Comparison of ENCODE assay signal across 19 cellular contexts in the genomic region with DNA sequence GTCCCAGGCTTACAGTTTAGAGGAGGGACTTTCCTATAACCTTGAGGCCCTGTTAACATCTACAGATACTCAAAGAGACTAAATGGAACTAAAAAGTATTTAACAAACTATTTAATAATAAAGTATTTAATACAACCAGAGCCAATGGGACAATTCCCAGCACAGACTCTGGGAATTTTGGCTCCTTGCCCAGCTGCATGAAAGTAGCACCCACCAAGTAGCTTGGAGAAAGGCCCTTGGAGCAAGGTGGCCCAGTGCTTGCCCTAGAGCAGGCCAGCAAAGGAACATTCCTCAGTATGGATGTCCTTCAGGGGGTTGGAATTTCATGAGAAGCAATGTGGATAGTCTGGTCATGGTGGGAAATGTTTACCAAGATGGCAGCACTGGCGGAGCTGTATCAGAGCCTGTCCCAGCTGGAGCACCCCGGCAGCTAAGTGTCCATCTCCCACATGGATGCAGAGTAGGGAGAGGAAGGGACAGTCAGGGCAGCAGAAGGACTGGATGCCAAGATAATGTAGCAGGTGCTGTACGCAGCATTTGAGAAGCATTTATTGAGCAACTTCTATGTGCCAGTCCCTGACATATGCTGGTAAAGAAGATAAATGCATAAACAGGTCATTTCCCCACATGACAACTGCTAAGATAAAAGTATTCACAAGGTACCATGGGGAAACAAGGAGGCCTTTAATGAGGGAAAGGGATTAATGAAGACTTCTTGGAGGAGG. TPM values are rescaled to one million over a fixed set of nuclear protein-coding genes. Genes with fewer than 3 reads are reported as not detected.
A peak's percentile ranks its signal among the peaks of the same experiment; 100 is the strongest.
DNase-seq lines count a peak whose midpoint lies in the region; ATAC-seq and TF ChIP-seq lines count a peak whose summit lies in the region.
"Had no signal": no experiment of that assay in that cellular context is flagged by ENCODE, and none has a peak within 500 bp of the region (broad histone marks: within the 10 kb centered on the region; RNA-seq: fewer than 3 reads in every experiment).

No MANE protein-coding gene starts in this region.

- intact Hi-C loops in CD8-positive, alpha-beta T cell (cut with DNase I, micrococcal nuclease), result loop anchor here (2.0 to 10.0 kb wide), 4 partner anchors 175 to 423 kb away; partner anchors contain the start of gene ICAM2 (in 2 of the 2)
- intact Hi-C loops in activated T-helper 2 cell treated with anti-CD3 and anti-CD28 coated beads, Interferon-gamma antibody, Interleukin-2, Interleukin-4, amounts not matched to agents 10 μg/mL and 5 μg/mL and 100 μg/mL, durations not matched to agents 14 hours and 24 hours and 36 hours (cut with micrococcal nuclease), result loop anchor here (10.0 kb wide), 2 partner anchors 147 to 297 kb away; partner anchors contain the start of gene PRR29
- intact Hi-C loops in left ventricle myocardium inferior (cut with micrococcal nuclease), result no loop called here

- peaks cover 23% of the 10 kb centered on the region for H3K4me1 Mint-ChIP-seq in CD8-positive, alpha-beta T cell (ENCODE audit: low read depth)
- H3K4me1 Mint-ChIP-seq in activated T-helper 2 cell treated with anti-CD3 and anti-CD28 coated beads, Interferon-gamma antibody, Interleukin-2, Interleukin-4, amounts not matched to agents 10 μg/mL and 5 μg/mL and 100 μg/mL, durations not matched to agents 14 hours and 24 hours and 36 hours (ENCODE audit: low read depth), result peaks cover 16% of the 10 kb centered on the region
- peaks cover 20 to 23% of the 10 kb centered on the region in 2 donors for H3K4me1 Mint-ChIP-seq in natural killer cell treated with Interleukin-12 subunit alpha and Interleukin-12 subunit beta and Interleukin-15 and Interleukin-18, amount 100 ng/mL, for 72 hours (ENCODE audit: low read depth in 2 of 2)

- H3K4me1 ChIP-seq in CD8-positive, alpha-beta T cell (ENCODE audit: insufficient read depth, low read length), result peaks cover 19% of the 10 kb centered on the region
- peaks cover 23% of the 10 kb centered on the region for H3K4me1 ChIP-seq in left ventricle myocardium inferior
- H3K4me1 ChIP-seq: BE2C had no signal

- DNase-seq in DMS 273 (lab: John Stamatoyannopoulos, UW; ENCODE audit: unreplicated experiment) (peak; percentile 27), DMS 273 treated with DMSO at 0.1 percent for 48 hours (lab: John Stamatoyannopoulos, UW) (no peak), left ventricle myocardium inferior (no peak), NCI-H1092 (lab: John Stamatoyannopoulos, UW) (no peak)
- DNase-seq in CD8-positive, alpha-beta T cell, result no peak
- DNase-seq in activated T-helper 2 cell treated with anti-CD3 and anti-CD28 coated beads, Interferon-gamma antibody, Interleukin-2, Interleukin-4, amounts not matched to agents 10 μg/mL and 5 μg/mL and 100 μg/mL, durations not matched to agents 14 hours and 24 hours and 36 hours (ENCODE audit: low spot score), result no peak
- no peak for DNase-seq in natural killer cell treated with Interleukin-12 subunit alpha and Interleukin-12 subunit beta and Interleukin-15 and Interleukin-18, amount 100 ng/mL, for 72 hours (ENCODE audit: low spot score)
- DNase-seq: BE2C; DMS53; NCI-H187 treated with DMSO at 0.1 percent for 48 hours; stimulated activated naive CD4-positive, alpha-beta T cell; SW 1271; upper lobe of left lung had no signal

- H3K36me3 Mint-ChIP-seq in CD8-positive, alpha-beta T cell, result no peaks in the 10 kb centered on the region
- peaks cover 6% of the 10 kb centered on the region for H3K36me3 Mint-ChIP-seq in activated T-helper 2 cell treated with anti-CD3 and anti-CD28 coated beads, Interferon-gamma antibody, Interleukin-2, Interleukin-4, amounts not matched to agents 10 μg/mL and 5 μg/mL and 100 μg/mL, durations not matched to agents 14 hours and 24 hours and 36 hours (ENCODE audit: low read depth)
- peaks cover 6% of the 10 kb centered on the region for H3K36me3 Mint-ChIP-seq in natural killer cell treated with Interleukin-12 subunit alpha and Interleukin-12 subunit beta and Interleukin-15 and Interleukin-18, amount 100 ng/mL, for 72 hours

- H3K27me3 ChIP-seq in CD8-positive, alpha-beta T cell (ENCODE audit: insufficient read depth, low read length), result no peaks in the 10 kb centered on the region
- H3K27me3 ChIP-seq in left ventricle myocardium inferior (ENCODE audit: low read depth), result no peaks in the 10 kb centered on the region
- H3K27me3 ChIP-seq: BE2C, esophagus muscularis mucosa, upper lobe of left lung had no signal

- peak overlapping the region; percentile 45 for H3K4me3 Mint-ChIP-seq in CD8-positive, alpha-beta T cell
- peak overlapping the region; percentile 27 for H3K4me3 Mint-ChIP-seq in activated T-helper 2 cell treated with anti-CD3 and anti-CD28 coated beads, Interferon-gamma antibody, Interleukin-2, Interleukin-4, amounts not matched to agents 10 μg/mL and 5 μg/mL and 100 μg/mL, durations not matched to agents 14 hours and 24 hours and 36 hours (ENCODE audit: low read depth)
- peak overlapping the region; percentile 81 for H3K4me3 Mint-ChIP-seq in natural killer cell treated with Interleukin-12 subunit alpha and Interleukin-12 subunit beta and Interleukin-15 and Interleukin-18, amount 100 ng/mL, for 72 hours

- H3K9me3 Mint-ChIP-seq in CD8-positive, alpha-beta T cell, result no peaks in the 10 kb centered on the region
- H3K9me3 Mint-ChIP-seq in activated T-helper 2 cell treated with anti-CD3 and anti-CD28 coated beads, Interferon-gamma antibody, Interleukin-2, Interleukin-4, amounts not matched to agents 10 μg/mL and 5 μg/mL and 100 μg/mL, durations not matched to agents 14 hours and 24 hours and 36 hours, result peaks cover 12% of the 10 kb centered on the region
- peaks cover 4% of the 10 kb centered on the region for H3K9me3 Mint-ChIP-seq in natural killer cell treated with Interleukin-12 subunit alpha and Interleukin-12 subunit beta and Interleukin-15 and Interleukin-18, amount 100 ng/mL, for 72 hours

- TF ChIP-seq CTCF in CD8-positive, alpha-beta T cell (IDR thresholded peaks at IDR 0.05), result no peak
- TF ChIP-seq CTCF in left ventricle myocardium inferior (IDR thresholded peaks at IDR 0.05; ENCODE audit: borderline replicate concordance), result no peak

- no peak overlapping the region for H3K27ac ChIP-seq in CD8-positive, alpha-beta T cell (ENCODE audit: low read depth, low read length)
- H3K27ac ChIP-seq in left ventricle myocardium inferior (replicated peaks), result no peak overlapping the region

- POLR2A ChIA-PET in CD8-positive, alpha-beta T cell (lab: Charles Lee), result no interaction called here

- H3K27me3 Mint-ChIP-seq in CD8-positive, alpha-beta T cell (ENCODE audit: low read depth), result no peaks in the 10 kb centered on the region
- H3K27me3 Mint-ChIP-seq in activated T-helper 2 cell treated with anti-CD3 and anti-CD28 coated beads, Interferon-gamma antibody, Interleukin-2, Interleukin-4, amounts not matched to agents 10 μg/mL and 5 μg/mL and 100 μg/mL, durations not matched to agents 14 hours and 24 hours and 36 hours (ENCODE audit: low read depth), result peaks cover 14% of the 10 kb centered on the region
- no peaks in the 10 kb centered on the region for H3K27me3 Mint-ChIP-seq in natural killer cell treated with Interleukin-12 subunit alpha and Interleukin-12 subunit beta and Interleukin-15 and Interleukin-18, amount 100 ng/mL, for 72 hours

- ATAC-seq in CD8-positive, alpha-beta T cell, result no peak
- no peak for ATAC-seq in natural killer cell treated with Interleukin-12 subunit alpha and Interleukin-12 subunit beta and Interleukin-15 and Interleukin-18, amount 100 ng/mL, for 72 hours
- no peak for ATAC-seq in GM19023 (IDR thresholded peaks at IDR 0.05; ENCODE audit: unreplicated experiment)

- peak overlapping the region; percentile 10 for H3K27ac Mint-ChIP-seq in CD8-positive, alpha-beta T cell
- peak overlapping the region; percentile 43 for H3K27ac Mint-ChIP-seq in activated T-helper 2 cell treated with anti-CD3 and anti-CD28 coated beads, Interferon-gamma antibody, Interleukin-2, Interleukin-4, amounts not matched to agents 10 μg/mL and 5 μg/mL and 100 μg/mL, durations not matched to agents 14 hours and 24 hours and 36 hours
- peak overlapping the region; percentile 91 to 99 for H3K27ac Mint-ChIP-seq in natural killer cell treated with Interleukin-12 subunit alpha and Interleukin-12 subunit beta and Interleukin-15 and Interleukin-18, amount 100 ng/mL, for 72 hours

- H3K36me3 ChIP-seq in CD8-positive, alpha-beta T cell (ENCODE audit: insufficient read depth, low read length), result no peaks in the 10 kb centered on the region
- H3K36me3 ChIP-seq in left ventricle myocardium inferior, result no peaks in the 10 kb centered on the region
- H3K36me3 ChIP-seq: BE2C, esophagus muscularis mucosa, upper lobe of left lung had no signal

- H3K9me3 ChIP-seq in CD8-positive, alpha-beta T cell (ENCODE audit: low read length), result no peaks in the 10 kb centered on the region
- no peaks in the 10 kb centered on the region for H3K9me3 ChIP-seq in left ventricle myocardium inferior (replicated peaks)
- H3K9me3 ChIP-seq: BE2C, esophagus muscularis mucosa had no signal

- CTCF ChIA-PET in CD8-positive, alpha-beta T cell (lab: Charles Lee), result interaction anchor here (0.8 to 1.8 kb wide), 8 partner anchors 11 to 425 kb away, joined by 3 to 14 read pairs (median 5); no protein-coding TSS in a partner anchor

- no peak overlapping the region for H3K4me3 ChIP-seq in CD8-positive, alpha-beta T cell (ENCODE audit: low read depth, low read length)
- no peak overlapping the region for H3K4me3 ChIP-seq in left ventricle myocardium inferior

RNA-seq across cellular contexts. Expression of gene SMARCD2, which starts 5.2 kb away (rescaled TPM):
- total RNA-seq in CD8-positive, alpha-beta T cell, result 100 to 1,000 TPM; 121 TPM
- total RNA-seq in activated T-helper 2 cell treated with anti-CD3 and anti-CD28 coated beads, Interferon-gamma antibody, Interleukin-2, Interleukin-4, amounts not matched to agents 10 μg/mL and 5 μg/mL and 100 μg/mL, durations not matched to agents 14 hours and 24 hours and 36 hours, result 129 and 130 TPM in 2 replicates
- total RNA-seq in natural killer cell treated with Interleukin-12 subunit alpha and Interleukin-12 subunit beta and Interleukin-15 and Interleukin-18, amount 100 ng/mL, for 72 hours, result 100 to 1,000 TPM; 102 to 136 TPM
- total RNA-seq in left ventricle myocardium inferior, result 21.0 TPM

RNA-seq across cellular contexts. Expression of gene FTSJ3, which starts 20.2 kb away (rescaled TPM):
- total RNA-seq in CD8-positive, alpha-beta T cell, result 10 to 100 TPM; 60.0 to 70.3 TPM
- total RNA-seq in activated T-helper 2 cell treated with anti-CD3 and anti-CD28 coated beads, Interferon-gamma antibody, Interleukin-2, Interleukin-4, amounts not matched to agents 10 μg/mL and 5 μg/mL and 100 μg/mL, durations not matched to agents 14 hours and 24 hours and 36 hours, result 75.0 and 80.7 TPM in 2 replicates
- 100 to 1,000 TPM in 1 of 2 donors, 10 to 100 TPM in 1; 74.2 to 116 TPM for total RNA-seq in natural killer cell treated with Interleukin-12 subunit alpha and Interleukin-12 subunit beta and Interleukin-15 and Interleukin-18, amount 100 ng/mL, for 72 hours
- 36.7 TPM for total RNA-seq in left ventricle myocardium inferior

RNA-seq across cellular contexts. Expression of gene PSMC5, which starts 20.5 kb away (rescaled TPM):
- total RNA-seq in CD8-positive, alpha-beta T cell, result 10 to 100 TPM; 88.5 to 90.3 TPM
- 185 and 204 TPM in 2 replicates for total RNA-seq in activated T-helper 2 cell treated with anti-CD3 and anti-CD28 coated beads, Interferon-gamma antibody, Interleukin-2, Interleukin-4, amounts not matched to agents 10 μg/mL and 5 μg/mL and 100 μg/mL, durations not matched to agents 14 hours and 24 hours and 36 hours
- 100 to 1,000 TPM; 163 to 202 TPM for total RNA-seq in natural killer cell treated with Interleukin-12 subunit alpha and Interleukin-12 subunit beta and Interleukin-15 and Interleukin-18, amount 100 ng/mL, for 72 hours
- 115 TPM for total RNA-seq in left ventricle myocardium inferior

RNA-seq across cellular contexts. Expression of gene CSH2, which starts 25.8 kb away (rescaled TPM):
- not detected for total RNA-seq in CD8-positive, alpha-beta T cell
- total RNA-seq in activated T-helper 2 cell treated with anti-CD3 and anti-CD28 coated beads, Interferon-gamma antibody, Interleukin-2, Interleukin-4, amounts not matched to agents 10 μg/mL and 5 μg/mL and 100 μg/mL, durations not matched to agents 14 hours and 24 hours and 36 hours, result not detected in 2 replicates
- not detected for total RNA-seq in natural killer cell treated with Interleukin-12 subunit alpha and Interleukin-12 subunit beta and Interleukin-15 and Interleukin-18, amount 100 ng/mL, for 72 hours
- not detected for total RNA-seq in left ventricle myocardium inferior
- total RNA-seq: esophagus muscularis mucosa, glomerular endothelial cell, lower leg skin, MCF 10A, pulmonary artery endothelial cell, upper lobe of left lung had no signal

RNA-seq across cellular contexts. Expression of gene GH2, which starts 34.1 kb away (rescaled TPM):
- not detected for total RNA-seq in CD8-positive, alpha-beta T cell
- not detected in 2 replicates for total RNA-seq in activated T-helper 2 cell treated with anti-CD3 and anti-CD28 coated beads, Interferon-gamma antibody, Interleukin-2, Interleukin-4, amounts not matched to agents 10 μg/mL and 5 μg/mL and 100 μg/mL, durations not matched to agents 14 hours and 24 hours and 36 hours
- total RNA-seq in natural killer cell treated with Interleukin-12 subunit alpha and Interleukin-12 subunit beta and Interleukin-15 and Interleukin-18, amount 100 ng/mL, for 72 hours, result not detected
- not detected for total RNA-seq in left ventricle myocardium inferior
- total RNA-seq: esophagus muscularis mucosa, glomerular endothelial cell, lower leg skin, MCF 10A, pulmonary artery endothelial cell, upper lobe of left lung had no signal

Comparison
In these comparisons a context has a peak if more than half of its experiments do, and no peak if none do; other contexts are left out.
1. H3K27ac Mint-ChIP-seq: peak in every context shown above with its lines; median percentile 95 in natural killer cell treated with Interleukin-12 subunit alpha and Interleukin-12 subunit beta and Interleukin-15 and Interleukin-18, amount 100 ng/mL, for 72 hours; 43 in activated T-helper 2 cell treated with anti-CD3 and anti-CD28 coated beads, Interferon-gamma antibody, Interleukin-2, Interleukin-4, amounts not matched to agents 10 μg/mL and 5 μg/mL and 100 μg/mL, durations not matched to agents 14 hours and 24 hours and 36 hours; 10 in CD8-positive, alpha-beta T cell.
2. H3K4me3 Mint-ChIP-seq: peak in every context shown above with its lines; median percentile 81 in natural killer cell treated with Interleukin-12 subunit alpha and Interleukin-12 subunit beta and Interleukin-15 and Interleukin-18, amount 100 ng/mL, for 72 hours; 45 in CD8-positive, alpha-beta T cell; 27 in activated T-helper 2 cell treated with anti-CD3 and anti-CD28 coated beads, Interferon-gamma antibody, Interleukin-2, Interleukin-4, amounts not matched to agents 10 μg/mL and 5 μg/mL and 100 μg/mL, durations not matched to agents 14 hours and 24 hours and 36 hours.